In genomic region chr6:16206595-16207037, GRCh38 we compare ENCODE assay signal across 9 cellular contexts. TPM values are rescaled to one million over a fixed set of nuclear protein-coding genes. Genes with fewer than 3 reads are reported as not detected.
DNase-seq lines count a peak whose midpoint lies in the region; ATAC-seq and TF ChIP-seq lines count a peak whose summit lies in the region.
"Had no signal": no experiment of that assay in that cellular context is flagged by ENCODE, and none has a peak within 500 bp of the region (broad histone marks: within the 10 kb centered on the region; RNA-seq: fewer than 3 reads in every experiment).

No MANE protein-coding gene starts in this region.

- H3K27me3 ChIP-seq in trophoblast cell (ENCODE audit: insufficient read depth, low read length): no peaks in the 10 kb centered on the region

- H3K18ac ChIP-seq in trophoblast cell (ENCODE audit: low read length): no peak overlapping the region

- no peak overlapping the region for H3K27ac ChIP-seq in trophoblast cell (ENCODE audit: low read depth, low read length)
- H3K27ac ChIP-seq: epithelial cell of prostate had no signal

- H3K4ac ChIP-seq in trophoblast cell (ENCODE audit: low read depth, low read length): no peak overlapping the region

- no peak overlapping the region for H3K14ac ChIP-seq in trophoblast cell (ENCODE audit: low read length)

- no peak overlapping the region for H2BK12ac ChIP-seq in trophoblast cell (ENCODE audit: low read length)

- H3K79me1 ChIP-seq in trophoblast cell (ENCODE audit: low read length): no peaks in the 10 kb centered on the region

- no peaks in the 10 kb centered on the region for H3K4me1 Mint-ChIP-seq in activated naive CD4-positive, alpha-beta T cell treated with anti-CD3 and anti-CD28 coated beads, Interleukin-2, amount 50 U/mL, for 24 hours
- H3K4me1 Mint-ChIP-seq in glutamatergic neuron (ENCODE audit: low read depth, unreplicated experiment): peaks cover 23% of the 10 kb centered on the region

- H2AK5ac ChIP-seq in trophoblast cell (ENCODE audit: low read length): no peak overlapping the region

- no peaks in the 10 kb centered on the region for H3K9me3 Mint-ChIP-seq in activated naive CD4-positive, alpha-beta T cell treated with anti-CD3 and anti-CD28 coated beads, Interleukin-2, amount 50 U/mL, for 24 hours
- peaks cover 12% of the 10 kb centered on the region for H3K9me3 Mint-ChIP-seq in glutamatergic neuron (ENCODE audit: unreplicated experiment)

- WGBS in trophoblast cell (ENCODE audit: extremely low coverage, insufficient coverage, insufficient read length): no CpG with 5 or more reads among the region's 6 CpGs

- ATAC-seq in HG03469 (IDR thresholded peaks at IDR 0.05; ENCODE audit: unreplicated experiment): no peak

- H3K27ac Mint-ChIP-seq in activated naive CD4-positive, alpha-beta T cell treated with anti-CD3 and anti-CD28 coated beads, Interleukin-2, amount 50 U/mL, for 24 hours: peak overlapping the region; percentile 27
- H3K27ac Mint-ChIP-seq in glutamatergic neuron (ENCODE audit: unreplicated experiment): peak overlapping the region; percentile 88

- no peak overlapping the region for H2BK5ac ChIP-seq in trophoblast cell (ENCODE audit: low read depth, low read length, poor library complexity)

- DNase-seq in G401 (ENCODE audit: low spot score) (peak; percentile 76), HT1080 (ENCODE audit: low read depth) (peak; percentile 91), OCI-M1 (lab: John Stamatoyannopoulos, UW) (peak; percentile 89), glutamatergic neuron (peak; percentile 57), trophoblast cell (peak; percentile 63 to 87), mesenteric fat pad (ENCODE audit: low spot score) (no peak)

- H3K9ac ChIP-seq in trophoblast cell (ENCODE audit: low read length): no peak overlapping the region

- H3K23ac ChIP-seq in trophoblast cell (ENCODE audit: low read length): no peak overlapping the region

- H3K4me2 ChIP-seq in trophoblast cell (ENCODE audit: low read length): no peak overlapping the region

- H3K4me3 ChIP-seq in trophoblast cell (ENCODE audit: low read depth, low read length): no peak overlapping the region

- no peaks in the 10 kb centered on the region for H3K36me3 ChIP-seq in trophoblast cell (ENCODE audit: control insufficient read depth in 1 of 2, insufficient read depth in 2 of 2, low read length in 2 of 2)

- H3K36me3 Mint-ChIP-seq in activated naive CD4-positive, alpha-beta T cell treated with anti-CD3 and anti-CD28 coated beads, Interleukin-2, amount 50 U/mL, for 24 hours: no peaks in the 10 kb centered on the region
- no peaks in the 10 kb centered on the region for H3K36me3 Mint-ChIP-seq in glutamatergic neuron (ENCODE audit: unreplicated experiment)

- no peaks in the 10 kb centered on the region for H3K79me2 ChIP-seq in trophoblast cell (ENCODE audit: control insufficient read depth, insufficient read depth, low read length, poor library complexity)

- H4K91ac ChIP-seq in trophoblast cell (ENCODE audit: low read depth, low read length): no peak overlapping the region

- H3K9me3 ChIP-seq in trophoblast cell (ENCODE audit: insufficient read depth, low read depth, low read length): no peaks in the 10 kb centered on the region

- H4K12ac ChIP-seq in trophoblast cell (ENCODE audit: low read depth, low read length): no peak overlapping the region

- H3K27me3 Mint-ChIP-seq in activated naive CD4-positive, alpha-beta T cell treated with anti-CD3 and anti-CD28 coated beads, Interleukin-2, amount 50 U/mL, for 24 hours: peaks cover 6% of the 10 kb centered on the region
- peaks cover 5% of the 10 kb centered on the region for H3K27me3 Mint-ChIP-seq in glutamatergic neuron (ENCODE audit: unreplicated experiment)

- H3K4me3 Mint-ChIP-seq in activated naive CD4-positive, alpha-beta T cell treated with anti-CD3 and anti-CD28 coated beads, Interleukin-2, amount 50 U/mL, for 24 hours: no peak overlapping the region
- H3K4me3 Mint-ChIP-seq in glutamatergic neuron (ENCODE audit: unreplicated experiment): no peak overlapping the region

- peaks cover 0 to 2% of the 10 kb centered on the region in 2 experiments for H3K4me1 ChIP-seq in trophoblast cell (ENCODE audit: control insufficient read depth in 1 of 2, insufficient read depth in 2 of 2, low read length in 2 of 2)

- H2AFZ ChIP-seq in trophoblast cell (ENCODE audit: insufficient read depth, low read length, poor library complexity): no peak overlapping the region

- in situ Hi-C loops in G401 (cut with HindIII; ENCODE audit: low sequenced_read_pairs): no loop called here

- H2BK120ac ChIP-seq in trophoblast cell (ENCODE audit: insufficient read depth, low read length, poor library complexity): no peak overlapping the region

- TF ChIP-seq CTCF in glutamatergic neuron (IDR thresholded peaks at IDR 0.05; ENCODE audit: partially characterized antibody, unreplicated experiment): peak; percentile 97

- no peak overlapping the region for H4K8ac ChIP-seq in trophoblast cell (ENCODE audit: low read depth, low read length)

RNA-seq across cellular contexts. Expression of gene GMPR, which starts 31.8 kb away (rescaled TPM):
- not detected in 2 replicates for total RNA-seq in G401 (2014; rRNA removed; shearing (Covaris generic))
- total RNA-seq in HT1080 (2014; rRNA removed; shearing (Covaris generic)): 2.4 and 2.9 TPM in 2 replicates
- 1.7 and 2.1 TPM in 2 replicates for polyA plus RNA-seq in HT1080 (2015; cell fraction: cytosol; rRNA removed)
- polyA plus RNA-seq in HT1080 (2015; cell fraction: nucleus; rRNA removed): 0.67 and 1.4 TPM in 2 replicates
- total RNA-seq in glutamatergic neuron (ENCODE audit: unreplicated experiment) (5.0 TPM), mesenteric fat pad (5.9 TPM)
- polyA plus RNA-seq in trophoblast cell (2013): 17.5 and 17.8 TPM in 2 replicates
